Comparison of ENCODE assay signal across 14 cellular contexts in genomic region chr9:126752376-126752775, GRCh38.
"Had no signal": no experiment of that assay in that cellular context is flagged by ENCODE, and none has a peak within 500 bp of the region (broad histone marks: within the 10 kb centered on the region; RNA-seq: fewer than 3 reads in every experiment).

No MANE protein-coding gene starts in this region.

- FAIRE-seq: pancreas had no signal

- H3K27me3 ChIP-seq: pancreas had no signal

- H3K27ac ChIP-seq: coronary artery, neural progenitor cell, pancreas, thoracic aorta, uterus had no signal

- H3K4me1 ChIP-seq: neural progenitor cell, pancreas, uterus had no signal

- H3K4me2 ChIP-seq: neural progenitor cell had no signal

- H3K36me3 ChIP-seq: neural progenitor cell, pancreas, thoracic aorta, uterus had no signal

- ATAC-seq: pancreas; stimulated activated naive CD8-positive, alpha-beta T cell treated with anti-CD3 and anti-CD28 coated beads, Interleukin-15, amount 100 ng/mL, for 72 hours had no signal

- H2AFZ ChIP-seq: neural progenitor cell had no signal

- DNase-seq: activated CD4-positive, alpha-beta T cell treated with anti-CD3 and anti-CD28 coated beads, Interleukin-2, amount 10 ng/mL, durations not matched to agents 24 days and 14 days; activated naive CD4-positive, alpha-beta T cell treated with anti-CD3 and anti-CD28 coated beads, Interleukin-2, amount 10 ng/mL, durations not matched to agents 7 days and 5 days; activated T-cell treated with anti-CD3 and anti-CD28 coated beads for 4 hours; caudate nucleus; effector CD4-positive, alpha-beta T cell; islet precursor cell; pancreas; retina; stimulated activated CD4-positive, alpha-beta T cell treated with anti-CD3 and anti-CD28 coated beads, Interleukin-4, amount 100 ng/mL, for 4 hours; stimulated activated naive CD8-positive, alpha-beta T cell treated with anti-CD3 and anti-CD28 coated beads, Interleukin-15, amount 100 ng/mL, for 72 hours; uterus had no signal

- H3K9ac ChIP-seq: neural progenitor cell had no signal

- H3K4me3 ChIP-seq: coronary artery, neural progenitor cell, pancreas, thoracic aorta, uterus had no signal

- H3K9me3 ChIP-seq: pancreas, thoracic aorta, uterus had no signal
